In the genomic region with DNA sequence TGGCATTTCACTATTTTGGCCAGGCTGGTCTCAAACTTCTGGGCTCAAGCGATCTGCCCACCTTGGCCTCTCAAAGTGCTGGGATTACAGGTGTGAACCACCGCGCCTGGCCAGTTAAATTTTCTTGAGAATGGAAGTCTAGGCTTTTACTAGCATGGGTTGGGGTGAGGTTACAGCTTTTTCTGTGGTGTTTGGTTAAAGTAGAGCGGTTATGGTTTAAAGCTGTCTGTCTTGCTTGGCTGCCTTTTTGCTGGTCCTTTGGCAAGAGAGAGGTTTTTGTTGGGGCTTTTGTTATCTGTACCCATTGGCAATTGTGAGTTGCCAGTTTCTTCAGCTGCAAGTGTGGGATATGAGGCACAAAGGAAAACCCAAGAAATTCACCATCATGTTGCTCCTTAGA, we compare ENCODE assay signal across 10 cellular contexts.
"Had no signal": no experiment of that assay in that cellular context is flagged by ENCODE, and none has a peak within 500 bp of the region (broad histone marks: within the 10 kb centered on the region; RNA-seq: fewer than 3 reads in every experiment).

No MANE protein-coding gene starts in this region.

- H3K4me1 ChIP-seq: HAP-1 had no signal

- H3K27ac ChIP-seq: GM23248 had no signal

- FAIRE-seq: HTR-8/SVneo, K562 had no signal

- H3K36me3 ChIP-seq: HAP-1 had no signal

- ATAC-seq: HCT116, K562 had no signal

- H3K4me3 ChIP-seq: GM23248, HAP-1, K562 had no signal

- H3K9me3 ChIP-seq: HAP-1 had no signal

- H2AFZ ChIP-seq: GM23248 had no signal

- DNase-seq: GM23248, GOT3, H7, HFFc6, IMR-90, KG1 had no signal
